In the genomic region with DNA sequence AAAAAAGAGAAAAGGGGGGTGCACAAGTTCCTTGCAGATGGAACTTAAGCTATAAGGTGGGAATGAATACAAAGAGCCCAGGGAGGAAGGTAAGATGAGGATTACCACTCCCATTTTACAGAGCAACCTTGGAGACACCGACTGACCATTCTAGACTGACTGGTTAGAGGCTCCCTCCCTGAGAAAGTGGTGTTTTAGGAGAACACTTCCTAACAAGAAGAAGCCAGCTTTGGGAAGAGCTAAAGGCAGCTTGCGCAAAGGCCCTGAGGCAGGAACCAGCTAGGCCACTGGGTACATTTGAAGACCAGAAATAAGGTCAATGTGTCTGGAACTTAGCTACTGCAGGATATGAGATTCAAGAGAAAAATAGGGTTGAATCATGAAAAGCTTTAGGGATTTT, we compare ENCODE assay signal across 28 cellular contexts. TPM values are rescaled to one million over a fixed set of nuclear protein-coding genes. Genes with fewer than 3 reads are reported as not detected.
"Had no signal": no experiment of that assay in that cellular context is flagged by ENCODE, and none has a peak within 500 bp of the region (broad histone marks: within the 10 kb centered on the region; RNA-seq: fewer than 3 reads in every experiment).

No MANE protein-coding gene starts in this region.

- H3K4me1 ChIP-seq: ascending aorta, body of pancreas had no signal

- DNase-seq: activated CD4-positive, alpha-beta memory T cell treated with anti-CD3 and anti-CD28 coated beads for 36 hours; activated CD4-positive, alpha-beta T cell treated with anti-CD3 and anti-CD28 coated beads, Interleukin-2, amount 10 ng/mL, durations not matched to agents 7 days and 5 days; activated CD4-positive, CD25-positive, alpha-beta regulatory T cell; activated CD8-positive, alpha-beta memory T cell treated with anti-CD3 and anti-CD28 coated beads for 24 hours; activated effector memory CD4-positive, alpha-beta T cell treated with anti-CD3 and anti-CD28 coated beads, Interleukin-2, amount 50 U/mL, for 16 hours; activated naive CD4-positive, alpha-beta T cell treated with Interleukin-2 at 50 U/mL for 16 hours; activated naive CD8-positive, alpha-beta T cell treated with anti-CD3 and anti-CD28 coated beads, Interleukin-2, amount 50 U/mL, for 24 hours; activated T-cell treated with anti-CD3 and anti-CD28 coated beads, Interleukin-2, amount 50 U/mL, for 4 hours; amniotic stem cell; body of pancreas; MG63; NCI-H1105; NCI-H1436; NCI-H1694 treated with DMSO at 0.1 percent for 48 hours; NCI-H2029 treated with DMSO at 0.1 percent for 48 hours; NCI-H446; NCI-H524; T-cell; T-helper 2 cell; T1000 had no signal

- H3K4me2 ChIP-seq: KMS-11 had no signal

- FAIRE-seq: RCC 7860, TTC549 had no signal

- H3K27me3 ChIP-seq: ascending aorta, body of pancreas, cardiac muscle cell, MG63 had no signal

- H3K27ac ChIP-seq: ascending aorta, body of pancreas, cardiac muscle cell, KMS-11, SK-N-MC, VCaP had no signal

- H3K36me3 ChIP-seq: ascending aorta, cardiac muscle cell, MG63 had no signal

- H3K9me3 ChIP-seq: ascending aorta, body of pancreas, MG63 had no signal

- H3K4me3 ChIP-seq: ascending aorta, body of pancreas, cardiac muscle cell, MG63, SK-N-MC had no signal

RNA-seq across cellular contexts. Expression of a gene that starts 38.6 kb away (rescaled TPM):
- total RNA-seq: activated CD4-positive, alpha-beta memory T cell treated with anti-CD3 and anti-CD28 coated beads for 36 hours had no signal

RNA-seq across cellular contexts. Expression of a gene that starts 57.0 kb away (rescaled TPM):
- total RNA-seq: activated CD4-positive, alpha-beta memory T cell treated with anti-CD3 and anti-CD28 coated beads for 36 hours; activated CD4-positive, alpha-beta T cell treated with anti-CD3 and anti-CD28 coated beads, Interleukin-2, amount 10 ng/mL, durations not matched to agents 7 days and 5 days; activated naive CD4-positive, alpha-beta T cell treated with anti-CD3 and anti-CD28 coated beads, Interleukin-2, amount 50 U/mL, for 72 hours; activated T-cell treated with anti-CD3 and anti-CD28 coated beads, Interleukin-2, amount 50 U/mL, for 4 hours; ascending aorta; body of pancreas; T-cell had no signal
